In genomic region chr3:21750291-21750690, GRCh38 we compare ENCODE assay signal across 12 cellular contexts. TPM values are rescaled to one million over a fixed set of nuclear protein-coding genes. Genes with fewer than 3 reads are reported as not detected.
A peak's percentile ranks its signal among the peaks of the same experiment; 100 is the strongest.
DNase-seq lines count a peak whose midpoint lies in the region; ATAC-seq and TF ChIP-seq lines count a peak whose summit lies in the region.
"Had no signal": no experiment of that assay in that cellular context is flagged by ENCODE, and none has a peak within 500 bp of the region (broad histone marks: within the 10 kb centered on the region; RNA-seq: fewer than 3 reads in every experiment).

No MANE protein-coding gene starts in this region.

- peaks cover 12% of the 10 kb centered on the region for H3K9me3 Mint-ChIP-seq in glutamatergic neuron (ENCODE audit: unreplicated experiment)
- H3K9me3 Mint-ChIP-seq in progenitor cell of endocrine pancreas (ENCODE audit: low read depth), result no peaks in the 10 kb centered on the region
- H3K9me3 Mint-ChIP-seq: CD4-positive, alpha-beta T cell had no signal

- intact Hi-C loops in ascending aorta (cut with DNase I), result loop anchor here (5.0 to 10.0 kb wide), 4 partner anchors 173 to 1565 kb away; partner anchors contain the start of gene SGO1

- TF ChIP-seq CTCF in ascending aorta (IDR thresholded peaks at IDR 0.05) (no peak), glutamatergic neuron (IDR thresholded peaks at IDR 0.05; ENCODE audit: partially characterized antibody, unreplicated experiment) (no peak), progenitor cell of endocrine pancreas (IDR thresholded peaks at IDR 0.05; ENCODE audit: unreplicated experiment) (no peak)

- H3K36me3 ChIP-seq in ascending aorta, result no peaks in the 10 kb centered on the region

- H3K4me1 ChIP-seq in ascending aorta, result peaks cover 0 to 4% of the 10 kb centered on the region in 2 donors

- no peaks in the 10 kb centered on the region for H3K9me3 ChIP-seq in ascending aorta

- H3K36me3 Mint-ChIP-seq in glutamatergic neuron (ENCODE audit: unreplicated experiment) (no peaks in the 10 kb centered on the region), progenitor cell of endocrine pancreas (ENCODE audit: insufficient read depth) (no peaks in the 10 kb centered on the region)
- H3K36me3 Mint-ChIP-seq: naive B cell had no signal

- no peak for ATAC-seq in HG03521 (IDR thresholded peaks at IDR 0.05; ENCODE audit: unreplicated experiment)

- DNase-seq in EL (peak; percentile 30), ascending aorta (ENCODE audit: low spot score in 2 of 2) (no peak), glutamatergic neuron (no peak), progenitor cell of endocrine pancreas (ENCODE audit: low spot score, unreplicated experiment) (no peak), D341Med (ENCODE audit: low spot score) (no peak), SIG-M5 (lab: John Stamatoyannopoulos, UW) (no peak)
- DNase-seq in stimulated activated CD4-positive, alpha-beta T cell treated with anti-CD3 and anti-CD28 coated beads, Interleukin-15, amount 100 ng/mL, for 24 hours, result no peak
- DNase-seq: CD4-positive, alpha-beta T cell; MM.1S; naive B cell had no signal

- H3K27me3 Mint-ChIP-seq in glutamatergic neuron (ENCODE audit: unreplicated experiment) (no peaks in the 10 kb centered on the region), progenitor cell of endocrine pancreas (peaks cover 42% of the 10 kb centered on the region)

- H3K4me1 Mint-ChIP-seq in glutamatergic neuron (ENCODE audit: low read depth, unreplicated experiment), result peaks cover 53% of the 10 kb centered on the region
- H3K4me1 Mint-ChIP-seq in progenitor cell of endocrine pancreas (ENCODE audit: low read depth), result peaks cover 7% of the 10 kb centered on the region
- H3K4me1 Mint-ChIP-seq: naive B cell had no signal

- peak overlapping the region; percentile 66 to 75 for H3K4me3 ChIP-seq in ascending aorta

- H3K27ac ChIP-seq in ascending aorta, result peak overlapping the region; percentile 78 to 85
- H3K27ac ChIP-seq: RWPE1 had no signal

- H3K27ac Mint-ChIP-seq in glutamatergic neuron (ENCODE audit: unreplicated experiment) (peak overlapping the region; percentile 77), progenitor cell of endocrine pancreas (no peak overlapping the region)
- H3K27ac Mint-ChIP-seq: CD4-positive, alpha-beta T cell; naive B cell had no signal

- H3K4me3 Mint-ChIP-seq in glutamatergic neuron (ENCODE audit: unreplicated experiment) (peak overlapping the region; percentile 97), progenitor cell of endocrine pancreas (ENCODE audit: low read depth) (peak overlapping the region; percentile 55)
- H3K4me3 Mint-ChIP-seq: CD4-positive, alpha-beta T cell; naive B cell had no signal

- no peaks in the 10 kb centered on the region for H3K27me3 ChIP-seq in ascending aorta

RNA-seq across cellular contexts. Expression of gene ZNF385D, which starts 0.7 kb away (rescaled TPM):
- 32.0 TPM for total RNA-seq in ascending aorta
- total RNA-seq in glutamatergic neuron (ENCODE audit: unreplicated experiment), result 42.9 TPM
- total RNA-seq in progenitor cell of endocrine pancreas, result 0.10 and 0.47 TPM in 2 replicates
- total RNA-seq: CD4-positive, alpha-beta T cell had no signal

Comparison
In these comparisons a context has a peak if more than half of its experiments do, and no peak if none do; other contexts are left out.
1. RNA of gene ZNF385D, which starts 0.7 kb away (total RNA-seq): 42.9 TPM in glutamatergic neuron (single experiment) and 32.0 TPM in ascending aorta (single experiment); 0.10 to 0.47 TPM in progenitor cell of endocrine pancreas; every median in the first group is over 10 times any median in the second.